In the genomic region with DNA sequence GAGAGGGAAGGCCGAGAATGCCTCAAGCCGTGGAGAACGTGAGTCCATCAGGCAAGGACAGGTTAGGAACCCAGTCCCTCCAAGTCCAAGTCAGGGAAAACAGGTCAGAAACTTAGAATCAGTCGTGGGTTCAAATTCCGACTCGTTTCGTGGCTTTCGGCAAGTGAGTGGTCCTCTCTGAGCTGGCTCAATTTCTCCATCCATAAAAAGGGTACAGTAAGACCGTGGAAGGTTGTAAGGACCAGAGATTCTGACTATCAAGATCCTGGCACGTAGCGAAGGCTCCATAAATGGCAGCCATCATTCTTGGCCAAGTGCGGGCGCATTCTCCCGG, we compare ENCODE assay signal across 9 cellular contexts. TPM values are rescaled to one million over a fixed set of nuclear protein-coding genes. Genes with fewer than 3 reads are reported as not detected.
DNase-seq lines count a peak whose midpoint lies in the region; ATAC-seq and TF ChIP-seq lines count a peak whose summit lies in the region.
"Had no signal": no experiment of that assay in that cellular context is flagged by ENCODE, and none has a peak within 500 bp of the region (broad histone marks: within the 10 kb centered on the region; RNA-seq: fewer than 3 reads in every experiment).

No MANE protein-coding gene starts in this region.

- ATAC-seq in DND-41 (ENCODE audit: insufficient read depth, low read depth) (no peak), PC-3 (no peak), left colon (no peak)

- no peak for DNase-seq in DND-41
- no peak for DNase-seq in PC-3
- DNase-seq in epithelial cell of esophagus (ENCODE audit: low read depth): no peak
- DNase-seq in epidermal melanocyte (ENCODE audit: insufficient read length, low spot score): no peak
- DNase-seq in midbrain (lab: John Stamatoyannopoulos, UW): no peak
- DNase-seq in left colon: no peak
- DNase-seq in occipital lobe (lab: John Stamatoyannopoulos, UW): no peak

- CTCF ChIA-PET in PC-3 (lab: Charles Lee): interaction anchor here (0.6 kb wide), 1 partner anchor 62 kb away, joined by 4 read pairs; no protein-coding TSS in a partner anchor

- H3K4me1 ChIP-seq in DND-41 (ENCODE audit: insufficient read depth, low read length) (peaks cover 29% of the 10 kb centered on the region), PC-3 (ENCODE audit: insufficient read depth, low read length) (peaks cover 5% of the 10 kb centered on the region; the same call in 1 of the 2 replicates), parathyroid adenoma (no peaks in the 10 kb centered on the region)

- no peaks in the 10 kb centered on the region for H3K9me3 ChIP-seq in DND-41 (ENCODE audit: insufficient read depth, low read length, severe bottlenecking)
- no peaks in the 10 kb centered on the region for H3K9me3 ChIP-seq in PC-3 (ENCODE audit: low read length)
- H3K9me3 ChIP-seq in parathyroid adenoma (ENCODE audit: control insufficient read depth, low read length): no peaks in the 10 kb centered on the region

- H3K4me2 ChIP-seq in DND-41 (ENCODE audit: insufficient read depth, low read length): peak overlapping the region; percentile 69
- H3K4me2 ChIP-seq in PC-3 (ENCODE audit: low read length): peak overlapping the region; percentile 91
- peak overlapping the region; percentile 88 for H3K4me2 ChIP-seq in parathyroid adenoma (ENCODE audit: low read length)

- intact Hi-C loops in PC-3 (cut with micrococcal nuclease) (no loop called here), left colon (cut with DNase I, micrococcal nuclease) (no loop called here)

- peaks cover 36% of the 10 kb centered on the region for H3K27me3 ChIP-seq in DND-41 (ENCODE audit: insufficient read depth, low read length, poor library complexity)
- peaks cover 51% of the 10 kb centered on the region for H3K27me3 ChIP-seq in PC-3 (ENCODE audit: low read length)
- H3K27me3 ChIP-seq in parathyroid adenoma (ENCODE audit: control insufficient read depth, insufficient read depth, low read length): no peaks in the 10 kb centered on the region

- no TSS peak for BruUV-seq in PC-3 (replicated peaks; lab: Mats Ljungman, UMichigan)

- H3F3A ChIP-seq in PC-3 (ENCODE audit: low read length, unreplicated experiment): no peaks in the 10 kb centered on the region

- 0 out of 2 replicates have a peak, but pooled peaks cover 3% of the 10 kb centered on the region for H3K36me3 ChIP-seq in DND-41 (ENCODE audit: insufficient read depth, low read length)
- no peaks in the 10 kb centered on the region for H3K36me3 ChIP-seq in PC-3 (ENCODE audit: low read depth, low read length)
- no peaks in the 10 kb centered on the region for H3K36me3 ChIP-seq in parathyroid adenoma (ENCODE audit: control insufficient read depth, insufficient read depth, low read length)

- peak overlapping the region; percentile 76 for H2AFZ ChIP-seq in DND-41 (ENCODE audit: low read depth, low read length)
- peak overlapping the region; percentile 92 for H2AFZ ChIP-seq in PC-3 (ENCODE audit: low read length)
- peak overlapping the region; percentile 75 for H2AFZ ChIP-seq in parathyroid adenoma

- H3K27ac ChIP-seq in DND-41 (ENCODE audit: low read length) (no peak overlapping the region), PC-3 (ENCODE audit: low read length) (no peak overlapping the region), parathyroid adenoma (peak overlapping the region; percentile 61)

- H4K20me1 ChIP-seq in DND-41 (ENCODE audit: insufficient read depth, low read length) (no peaks in the 10 kb centered on the region), PC-3 (ENCODE audit: low read length) (no peaks in the 10 kb centered on the region)

- H3K9ac ChIP-seq in DND-41 (ENCODE audit: low read depth, low read length): peak overlapping the region; percentile 70; the same call in 1 of the 2 replicates
- H3K9ac ChIP-seq in PC-3 (ENCODE audit: low read length): no peak overlapping the region
- no peak overlapping the region for H3K9ac ChIP-seq in parathyroid adenoma

- POLR2A ChIA-PET in PC-3 (lab: Charles Lee; ENCODE audit: unreplicated experiment): interaction anchor here (0.6 kb wide), 1 partner anchor 14 kb away, joined by 3 read pairs; no protein-coding TSS in a partner anchor

- H3K4me3 ChIP-seq in DND-41 (ENCODE audit: low read depth in 1 of 2, low read length in 2 of 2) (peak overlapping the region in 1 of 2 experiments; percentile 63; a peak in 2 of 4 replicates), PC-3 (ENCODE audit: low read length) (peak overlapping the region; percentile 73; the same call in 1 of the 2 replicates), epithelial cell of esophagus (ENCODE audit: low read length) (peak overlapping the region; percentile 27), parathyroid adenoma (ENCODE audit: low read depth, low read length) (peak overlapping the region; percentile 57)

- TF ChIP-seq CTCF in DND-41 (IDR thresholded peaks at IDR 0.05; ENCODE audit: borderline replicate concordance, extremely low read depth, low read length, poor library complexity, severe bottlenecking) (no peak), PC-3 (conservative IDR thresholded peaks at IDR 0.05; ENCODE audit: low read depth, low read length) (no peak), epithelial cell of esophagus (IDR thresholded peaks at IDR 0.05; ENCODE audit: insufficient read depth, low read depth, low read length, missing control alignments) (no peak), parathyroid adenoma (IDR thresholded peaks at IDR 0.05) (no peak)

- no peaks in the 10 kb centered on the region for H3K79me2 ChIP-seq in DND-41 (ENCODE audit: insufficient read depth, low read length)
- H3K79me2 ChIP-seq in PC-3 (ENCODE audit: low read length): no peaks in the 10 kb centered on the region
- H3K79me2 ChIP-seq in parathyroid adenoma: no peaks in the 10 kb centered on the region

- H3K9me2 ChIP-seq in PC-3 (replicated peaks; ENCODE audit: low read length): no peaks in the 10 kb centered on the region

RNA-seq across cellular contexts. Expression of gene MED12L, which starts 0.6 kb away (rescaled TPM):
- total RNA-seq in PC-3 (2014; rRNA removed) (0.55 and 0.92 TPM in 2 replicates), left colon (under 1 TPM; 0.37 to 0.45 TPM), occipital lobe (6.1 TPM)
- total RNA-seq: LHCN-M2 had no signal
